In the genomic region with DNA sequence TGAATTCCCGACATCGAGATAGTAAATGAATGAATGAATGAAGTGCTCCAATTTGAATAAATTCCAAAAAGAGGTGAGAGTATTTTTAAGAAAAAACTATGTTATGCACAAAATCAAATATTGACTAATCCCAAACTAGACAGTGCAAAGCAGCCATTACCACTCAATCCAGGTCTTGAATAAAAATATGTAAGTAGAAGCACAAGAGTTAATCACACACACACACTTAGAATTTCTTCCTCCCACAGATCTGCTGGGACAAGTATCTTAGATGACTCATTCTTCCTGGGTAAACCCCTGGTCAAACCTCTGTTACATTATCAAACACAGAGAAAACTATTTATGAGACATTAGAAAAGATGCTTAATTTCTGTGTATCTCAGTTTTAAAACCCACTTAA, we compare ENCODE assay signal across 9 cellular contexts. TPM values are rescaled to one million over a fixed set of nuclear protein-coding genes. Genes with fewer than 3 reads are reported as not detected.
DNase-seq lines count a peak whose midpoint lies in the region; ATAC-seq and TF ChIP-seq lines count a peak whose summit lies in the region.
"Had no signal": no experiment of that assay in that cellular context is flagged by ENCODE, and none has a peak within 500 bp of the region (broad histone marks: within the 10 kb centered on the region; RNA-seq: fewer than 3 reads in every experiment).

No MANE protein-coding gene starts in this region.

- H3K79me2 ChIP-seq in OCI-LY3 (ENCODE audit: low read length), result no peaks in the 10 kb centered on the region

- H3K27ac ChIP-seq in OCI-LY3 (ENCODE audit: low read length), result no peak overlapping the region
- H3K27ac ChIP-seq in CD4-positive, alpha-beta T cell (ENCODE audit: low read depth, low read length), result no peak overlapping the region
- H3K27ac ChIP-seq: tibial artery had no signal

- H3K36me3 ChIP-seq in OCI-LY3 (replicated peaks; ENCODE audit: low read depth, low read length), result no peaks in the 10 kb centered on the region

- H4K20me1 ChIP-seq in OCI-LY3 (ENCODE audit: insufficient read depth, low read length), result no peaks in the 10 kb centered on the region

- H3K27me3 Mint-ChIP-seq in CD4-positive, alpha-beta T cell, result no peaks in the 10 kb centered on the region

- no peak overlapping the region for H3K27ac Mint-ChIP-seq in CD4-positive, alpha-beta T cell

- DNase-seq in EL (peak; percentile 77), iris pigment epithelial cell (ENCODE audit: low read depth) (peak; percentile 94), COLO668 (lab: John Stamatoyannopoulos, UW; ENCODE audit: unreplicated experiment) (no peak), RPMI8226 (no peak), ureter (ENCODE audit: low spot score) (no peak)
- DNase-seq in CD4-positive, alpha-beta T cell, result no peak
- DNase-seq: tibial artery had no signal

- H3K9ac ChIP-seq in OCI-LY3 (ENCODE audit: low read length), result 0 out of 2 replicates have a peak overlapping the region, but pooled peaks have one; percentile 19

- H3K9me3 Mint-ChIP-seq in CD4-positive, alpha-beta T cell, result no peaks in the 10 kb centered on the region

- no peaks in the 10 kb centered on the region for H3K27me3 ChIP-seq in OCI-LY3 (ENCODE audit: low read depth, low read length)
- peaks cover 8% of the 10 kb centered on the region for H3K27me3 ChIP-seq in CD4-positive, alpha-beta T cell (ENCODE audit: control insufficient read depth, insufficient read depth, low read length)
- H3K27me3 ChIP-seq: tibial artery had no signal

- H3K36me3 Mint-ChIP-seq in CD4-positive, alpha-beta T cell (ENCODE audit: low read depth), result no peaks in the 10 kb centered on the region

- intact Hi-C loops in CD4-positive, alpha-beta T cell (cut with DNase I, micrococcal nuclease), result no loop called here

- TF ChIP-seq CTCF in OCI-LY3 (IDR thresholded peaks at IDR 0.05; ENCODE audit: low read depth, low read length), result no peak
- TF ChIP-seq CTCF in CD4-positive, alpha-beta T cell (IDR thresholded peaks at IDR 0.05), result no peak

- H3K4me1 ChIP-seq in OCI-LY3 (ENCODE audit: low read length), result peaks cover 44% of the 10 kb centered on the region

- H3K4me3 ChIP-seq in OCI-LY3 (ENCODE audit: low read length), result peak overlapping the region; percentile 33
- H3K4me3 ChIP-seq: tibial artery had no signal

- H2AFZ ChIP-seq in OCI-LY3 (ENCODE audit: low read depth, low read length), result no peak overlapping the region; the same call in 1 of the 2 replicates

- CTCF ChIA-PET in CD4-positive, alpha-beta T cell (lab: Charles Lee), result no interaction called here

- peak overlapping the region; percentile 63 for H3K4me2 ChIP-seq in OCI-LY3 (ENCODE audit: low read length)

- no peak overlapping the region for H3K4me3 Mint-ChIP-seq in CD4-positive, alpha-beta T cell

- ATAC-seq in GM21576 (IDR thresholded peaks at IDR 0.05; ENCODE audit: unreplicated experiment), result peak; percentile 57
- ATAC-seq in CD4-positive, alpha-beta T cell (ENCODE audit: poor library complexity), result no peak

- H3K4me1 Mint-ChIP-seq in CD4-positive, alpha-beta T cell (ENCODE audit: low read depth), result no peaks in the 10 kb centered on the region

- POLR2A ChIA-PET in CD4-positive, alpha-beta T cell (lab: Charles Lee), result no interaction called here

- H3K9me3 ChIP-seq in OCI-LY3 (ENCODE audit: insufficient read depth, low read length), result no peaks in the 10 kb centered on the region
- H3K9me3 ChIP-seq in CD4-positive, alpha-beta T cell (ENCODE audit: control insufficient read depth, low read length), result no peaks in the 10 kb centered on the region
- H3K9me3 ChIP-seq: tibial artery had no signal

RNA-seq across cellular contexts. Expression of gene LY75, which starts 55.9 kb away (rescaled TPM):
- 42.4 TPM for total RNA-seq in ureter
- total RNA-seq in CD4-positive, alpha-beta T cell, result 10 to 100 TPM; 22.5 to 23.7 TPM

Comparison
In these comparisons a context has a peak if more than half of its experiments do, and no peak if none do; other contexts are left out.
1. DNase-seq: peak in EL (single experiment) and iris pigment epithelial cell (single experiment); none in COLO668 (single experiment), RPMI8226 (single experiment), ureter (single experiment) and CD4-positive, alpha-beta T cell (0 of 10).